Comparison of ENCODE assay signal across 1 cellular context in the genomic region with DNA sequence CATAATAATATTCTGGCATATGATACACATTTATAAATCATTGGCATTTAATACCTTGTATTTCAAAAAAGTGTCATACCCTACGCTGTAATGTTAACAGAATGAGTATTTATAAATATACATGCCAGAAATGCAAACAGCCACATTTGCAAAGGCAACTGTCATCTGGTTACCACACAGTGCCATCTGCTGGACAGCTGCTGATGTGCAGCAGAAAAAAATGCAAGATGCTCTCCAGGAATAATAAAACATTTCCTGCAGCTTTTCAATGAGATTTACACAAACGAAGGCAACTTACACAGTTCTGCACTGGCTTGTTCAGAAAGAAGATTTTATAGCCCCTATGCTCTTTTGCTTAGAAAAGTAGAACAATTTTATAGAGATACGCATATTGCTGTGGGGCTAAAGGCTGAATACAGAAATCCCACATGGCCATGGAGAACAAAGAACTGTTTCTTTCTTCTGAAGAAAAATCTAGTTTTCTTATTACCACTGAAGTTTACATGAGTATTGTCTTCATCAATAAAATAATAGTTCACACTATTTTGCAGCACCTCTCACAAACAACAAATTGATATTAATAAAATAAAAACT.
TF ChIP-seq lines count a peak whose summit lies in the region.

No MANE protein-coding gene starts in this region.

TF ChIP-seq in Ishikawa, 13 proteins besides CTCF, POLR2A, EP300 and RAD21 (continued from another document):
- TF ChIP-seq, protein P1, sequence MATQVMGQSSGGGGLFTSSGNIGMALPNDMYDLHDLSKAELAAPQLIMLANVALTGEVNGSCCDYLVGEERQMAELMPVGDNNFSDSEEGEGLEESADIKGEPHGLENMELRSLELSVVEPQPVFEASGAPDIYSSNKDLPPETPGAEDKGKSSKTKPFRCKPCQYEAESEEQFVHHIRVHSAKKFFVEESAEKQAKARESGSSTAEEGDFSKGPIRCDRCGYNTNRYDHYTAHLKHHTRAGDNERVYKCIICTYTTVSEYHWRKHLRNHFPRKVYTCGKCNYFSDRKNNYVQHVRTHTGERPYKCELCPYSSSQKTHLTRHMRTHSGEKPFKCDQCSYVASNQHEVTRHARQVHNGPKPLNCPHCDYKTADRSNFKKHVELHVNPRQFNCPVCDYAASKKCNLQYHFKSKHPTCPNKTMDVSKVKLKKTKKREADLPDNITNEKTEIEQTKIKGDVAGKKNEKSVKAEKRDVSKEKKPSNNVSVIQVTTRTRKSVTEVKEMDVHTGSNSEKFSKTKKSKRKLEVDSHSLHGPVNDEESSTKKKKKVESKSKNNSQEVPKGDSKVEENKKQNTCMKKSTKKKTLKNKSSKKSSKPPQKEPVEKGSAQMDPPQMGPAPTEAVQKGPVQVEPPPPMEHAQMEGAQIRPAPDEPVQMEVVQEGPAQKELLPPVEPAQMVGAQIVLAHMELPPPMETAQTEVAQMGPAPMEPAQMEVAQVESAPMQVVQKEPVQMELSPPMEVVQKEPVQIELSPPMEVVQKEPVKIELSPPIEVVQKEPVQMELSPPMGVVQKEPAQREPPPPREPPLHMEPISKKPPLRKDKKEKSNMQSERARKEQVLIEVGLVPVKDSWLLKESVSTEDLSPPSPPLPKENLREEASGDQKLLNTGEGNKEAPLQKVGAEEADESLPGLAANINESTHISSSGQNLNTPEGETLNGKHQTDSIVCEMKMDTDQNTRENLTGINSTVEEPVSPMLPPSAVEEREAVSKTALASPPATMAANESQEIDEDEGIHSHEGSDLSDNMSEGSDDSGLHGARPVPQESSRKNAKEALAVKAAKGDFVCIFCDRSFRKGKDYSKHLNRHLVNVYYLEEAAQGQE (IDR thresholded peaks at IDR 0.05; ENCODE audit: low read depth): no peak
- no peak for TF ChIP-seq EGR1 (IDR thresholded peaks at IDR 0.05)
- TF ChIP-seq NFIC (IDR thresholded peaks at IDR 0.05): no peak
- no peak for TF ChIP-seq CEBPB (IDR thresholded peaks at IDR 0.05)
- TF ChIP-seq TAF1 (IDR thresholded peaks at IDR 0.05; ENCODE audit: low read depth): no peak
- TF ChIP-seq, protein P2, sequence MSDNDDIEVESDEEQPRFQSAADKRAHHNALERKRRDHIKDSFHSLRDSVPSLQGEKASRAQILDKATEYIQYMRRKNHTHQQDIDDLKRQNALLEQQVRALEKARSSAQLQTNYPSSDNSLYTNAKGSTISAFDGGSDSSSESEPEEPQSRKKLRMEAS (IDR thresholded peaks at IDR 0.05): no peak
- no peak for TF ChIP-seq YY1 (IDR thresholded peaks at IDR 0.05; ENCODE audit: low read depth)
- no peak for TF ChIP-seq FOXM1 (IDR thresholded peaks at IDR 0.05; ENCODE audit: borderline replicate concordance, low read depth)
- no peak for TF ChIP-seq TCF12 (IDR thresholded peaks at IDR 0.05; ENCODE audit: low read depth)
